In the genomic region with DNA sequence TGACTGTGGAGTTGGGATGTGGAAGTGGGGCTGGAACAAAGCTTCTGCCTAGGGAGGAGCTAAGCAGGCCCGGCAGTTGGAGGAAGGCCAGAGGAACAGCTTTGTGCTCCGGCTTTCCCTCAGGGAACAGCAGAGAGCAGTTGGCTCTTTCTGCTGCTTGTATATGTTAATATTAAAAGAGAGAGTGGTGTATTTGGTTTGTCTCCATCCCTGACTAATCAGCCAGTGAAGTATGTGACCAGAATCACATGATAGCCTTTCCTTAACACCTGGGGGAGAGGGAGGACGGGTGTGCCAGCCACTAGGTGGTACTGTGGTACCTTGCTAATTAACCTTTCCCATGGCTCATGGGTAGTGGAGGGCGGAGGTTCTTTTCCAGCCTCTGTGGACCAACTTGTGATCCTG, we compare ENCODE assay signal across 8 cellular contexts. TPM values are rescaled to one million over a fixed set of nuclear protein-coding genes. Genes with fewer than 3 reads are reported as not detected.
DNase-seq lines count a peak whose midpoint lies in the region; ATAC-seq and TF ChIP-seq lines count a peak whose summit lies in the region.

No MANE protein-coding gene starts in this region.

- no peaks in the 10 kb centered on the region for H3K4me1 Mint-ChIP-seq in activated T-cell treated with anti-CD3 and anti-CD28 coated beads, Interleukin-2, amount 50 U/mL, for 72 hours (ENCODE audit: low read depth)

- TF ChIP-seq CTCF in GM12874 (IDR thresholded peaks at IDR 0.05; ENCODE audit: insufficient read depth, low read depth, low read length), result peak; percentile 31; the same call in 1 of the 2 replicates

- H3K27me3 ChIP-seq in skeletal muscle tissue (ENCODE audit: control insufficient read depth in 3 of 3, insufficient read depth in 3 of 3, low read length in 3 of 3), result no peaks in the 10 kb centered on the region

- H3K27ac Mint-ChIP-seq in activated T-cell treated with anti-CD3 and anti-CD28 coated beads, Interleukin-2, amount 50 U/mL, for 72 hours, result no peak overlapping the region

- no peaks in the 10 kb centered on the region for H3K9me3 ChIP-seq in skeletal muscle tissue (ENCODE audit: control insufficient read depth in 3 of 3, low read length in 3 of 3)

- in situ Hi-C loops in ACHN (cut with HindIII; ENCODE audit: low pct_ligation_motif_present, low pct_unique_long_range_greater_than_20kb, low sequenced_read_pairs), result no loop called here

- no peak overlapping the region for H3K4me3 Mint-ChIP-seq in activated T-cell treated with anti-CD3 and anti-CD28 coated beads, Interleukin-2, amount 50 U/mL, for 72 hours

- peak overlapping the region in 1 of 3 donors; percentile 33 for H3K4me3 ChIP-seq in skeletal muscle tissue (ENCODE audit: low read length in 3 of 3)

- peak; percentile 59 to 66 for ATAC-seq in activated T-cell treated with anti-CD3 and anti-CD28 coated beads, Interleukin-2, amount 50 U/mL, for 72 hours (replicated peaks in 1 of 2)
- no peak for ATAC-seq in HG03354 (IDR thresholded peaks at IDR 0.05; ENCODE audit: poor library complexity, severe bottlenecking, unreplicated experiment)

- H3K27me3 Mint-ChIP-seq in activated T-cell treated with anti-CD3 and anti-CD28 coated beads, Interleukin-2, amount 50 U/mL, for 72 hours (ENCODE audit: low read depth), result no peaks in the 10 kb centered on the region

- peaks cover 50 to 55% (median 50%) of the 10 kb centered on the region in 3 donors for H3K36me3 ChIP-seq in skeletal muscle tissue (ENCODE audit: control insufficient read depth in 3 of 3, insufficient read depth in 3 of 3, low read length in 3 of 3)

- peaks cover 21 to 26% (median 23%) of the 10 kb centered on the region in 3 donors for H3K4me1 ChIP-seq in skeletal muscle tissue (ENCODE audit: control insufficient read depth in 3 of 3, insufficient read depth in 3 of 3, low read length in 3 of 3)

- peak overlapping the region in 1 of 3 donors; percentile 12 for H3K9ac ChIP-seq in skeletal muscle tissue (ENCODE audit: low read depth in 1 of 3, low read length in 3 of 3)

- peaks cover 0 to 8% of the 10 kb centered on the region in 2 donors for H3K36me3 Mint-ChIP-seq in activated T-cell treated with anti-CD3 and anti-CD28 coated beads, Interleukin-2, amount 50 U/mL, for 72 hours (ENCODE audit: insufficient read depth in 2 of 2)

- peak; percentile 70 for DNase-seq in ACHN
- peak; percentile 67 for DNase-seq in NCI-H345 (lab: John Stamatoyannopoulos, UW)
- DNase-seq in activated T-cell treated with anti-CD3 and anti-CD28 coated beads, Interleukin-2, amount 50 U/mL, for 72 hours, result peak; percentile 21 to 26
- DNase-seq in glomerular visceral epithelial cell (ENCODE audit: extremely low spot score), result peak; percentile 69
- no peak for DNase-seq in mesenteric fat pad (ENCODE audit: low spot score)

- peak overlapping the region; percentile 48 for H3K27ac ChIP-seq in skeletal muscle tissue (ENCODE audit: low read depth, low read length)

- H3K9me3 Mint-ChIP-seq in activated T-cell treated with anti-CD3 and anti-CD28 coated beads, Interleukin-2, amount 50 U/mL, for 72 hours, result no peaks in the 10 kb centered on the region

RNA-seq across cellular contexts. Expression of gene EIF2B5, which starts 10.0 kb away (rescaled TPM):
- 10 to 100 TPM; 47.0 to 55.4 TPM for total RNA-seq in activated T-cell treated with anti-CD3 and anti-CD28 coated beads, Interleukin-2, amount 50 U/mL, for 72 hours
- 38.1 TPM for total RNA-seq in skeletal muscle tissue
- total RNA-seq in mesenteric fat pad, result 38.9 TPM

RNA-seq across cellular contexts. Expression of gene DVL3, which starts 10.1 kb away (rescaled TPM):
- 10 to 100 TPM; 42.6 to 45.9 TPM for total RNA-seq in activated T-cell treated with anti-CD3 and anti-CD28 coated beads, Interleukin-2, amount 50 U/mL, for 72 hours
- total RNA-seq in skeletal muscle tissue (23.5 TPM), mesenteric fat pad (68.1 TPM)

RNA-seq across cellular contexts. Expression of gene AP2M1, which starts 29.5 kb away (rescaled TPM):
- 100 to 1,000 TPM; 178 to 194 TPM for total RNA-seq in activated T-cell treated with anti-CD3 and anti-CD28 coated beads, Interleukin-2, amount 50 U/mL, for 72 hours
- total RNA-seq in skeletal muscle tissue (168 TPM), mesenteric fat pad (389 TPM)

RNA-seq across cellular contexts. Expression of gene ABCF3, which starts 40.9 kb away (rescaled TPM):
- 10 to 100 TPM; 70.8 to 71.6 TPM for total RNA-seq in activated T-cell treated with anti-CD3 and anti-CD28 coated beads, Interleukin-2, amount 50 U/mL, for 72 hours
- total RNA-seq in skeletal muscle tissue (45.9 TPM), mesenteric fat pad (81.1 TPM)

RNA-seq across cellular contexts. Expression of gene HTR3E, which starts 48.3 kb away (rescaled TPM):
- total RNA-seq in activated T-cell treated with anti-CD3 and anti-CD28 coated beads, Interleukin-2, amount 50 U/mL, for 72 hours, result not detected
- not detected for total RNA-seq in skeletal muscle tissue
- not detected for total RNA-seq in mesenteric fat pad
